In the genomic region with DNA sequence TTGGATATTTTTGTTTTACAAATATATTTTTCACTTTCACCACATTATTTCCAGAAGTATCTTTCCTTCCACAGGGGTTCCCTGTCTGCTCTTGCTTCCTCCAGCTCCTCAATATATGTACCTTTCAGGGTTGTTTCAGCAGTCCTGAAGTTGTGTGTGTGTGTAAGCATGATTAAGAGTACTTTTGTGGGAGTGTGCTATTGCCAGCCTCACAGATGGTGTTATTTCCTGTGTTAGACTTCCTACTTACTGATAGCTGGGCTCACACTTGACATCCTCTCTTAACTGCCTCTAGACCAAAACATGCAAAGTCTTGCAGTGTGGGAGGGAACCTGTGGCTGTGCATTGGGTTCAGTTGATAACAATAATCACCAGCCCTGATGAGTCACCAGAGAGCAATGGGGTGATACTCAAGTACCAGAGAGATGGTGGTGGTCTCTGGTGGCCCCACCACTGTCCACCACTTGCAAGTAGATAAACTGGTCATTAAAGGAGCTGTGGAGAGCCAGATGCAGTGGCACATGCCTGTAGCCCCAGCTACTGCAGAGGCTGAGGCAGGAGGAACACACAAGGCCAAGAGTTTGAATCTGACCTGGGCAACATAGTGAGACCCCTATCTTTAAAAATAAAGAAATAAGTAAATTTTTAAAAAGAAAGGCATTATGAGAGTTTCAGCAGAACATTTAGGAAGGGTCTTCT, we compare ENCODE assay signal across 8 cellular contexts.
DNase-seq lines count a peak whose midpoint lies in the region; ATAC-seq and TF ChIP-seq lines count a peak whose summit lies in the region.

No MANE protein-coding gene starts in this region.

- H3K27ac ChIP-seq in CD4-positive, CD25-positive, alpha-beta regulatory T cell (ENCODE audit: insufficient read depth, low read length, poor library complexity, severe bottlenecking) = peak overlapping the region; percentile 83

- no TSS peak for BruUV-seq in Caco-2 (replicated peaks; lab: Mats Ljungman, UMichigan)

- CTCF ChIA-PET in Caco-2 (lab: Charles Lee) = no interaction called here

- H3K4me3 ChIP-seq in CD4-positive, CD25-positive, alpha-beta regulatory T cell (ENCODE audit: low read depth, low read length) = peak overlapping the region; percentile 73
- no peak overlapping the region for H3K4me3 ChIP-seq in epithelial cell of esophagus (ENCODE audit: low read length)
- H3K4me3 ChIP-seq in Caco-2 (ENCODE audit: low read depth, low read length) = no peak overlapping the region

- intact Hi-C loops in Caco-2 (cut with micrococcal nuclease; ENCODE audit: unreplicated experiment) (no loop called here), posterior cingulate gyrus (cut with DNase I) (no loop called here)

- peak; percentile 99 for ATAC-seq in CD4-positive, CD25-positive, alpha-beta regulatory T cell (ENCODE audit: low read depth in 2 of 2)
- ATAC-seq in GM19372 (IDR thresholded peaks at IDR 0.05; ENCODE audit: low read depth, unreplicated experiment) (peak; percentile 91), HG03378 (IDR thresholded peaks at IDR 0.05; ENCODE audit: unreplicated experiment) (peak; percentile 95)
- peak; percentile 89 for ATAC-seq in stimulated activated naive CD8-positive, alpha-beta T cell treated with anti-CD3 and anti-CD28 coated beads, Interleukin-15, amount 100 ng/mL, for 72 hours

- TF ChIP-seq CTCF in epithelial cell of esophagus (IDR thresholded peaks at IDR 0.05; ENCODE audit: insufficient read depth, low read depth, low read length, missing control alignments) (no peak), Caco-2 (IDR thresholded peaks at IDR 0.05; ENCODE audit: insufficient read depth in 1 of 2, low read depth in 1 of 2, low read length in 1 of 2, severe bottlenecking in 1 of 2, unreplicated experiment in 1 of 2) (no peak)

- no peaks in the 10 kb centered on the region for H3K27me3 ChIP-seq in CD4-positive, CD25-positive, alpha-beta regulatory T cell (ENCODE audit: control insufficient read depth, insufficient read depth, low read length)
- no peaks in the 10 kb centered on the region for H3K27me3 ChIP-seq in Caco-2 (replicated peaks; ENCODE audit: control insufficient read depth, insufficient read depth, low read length)

- peak; percentile 12 to 95 (median 67) for DNase-seq in CD4-positive, CD25-positive, alpha-beta regulatory T cell
- DNase-seq in T-helper 9 cell (peak; percentile 12), epithelial cell of esophagus (ENCODE audit: low read depth) (peak; percentile 34), Caco-2 (no peak), posterior cingulate gyrus (no peak)
- peak; percentile 58 to 75 for DNase-seq in stimulated activated naive CD8-positive, alpha-beta T cell treated with anti-CD3 and anti-CD28 coated beads, Interleukin-15, amount 100 ng/mL, for 72 hours

- no peaks in the 10 kb centered on the region for H3K36me3 ChIP-seq in CD4-positive, CD25-positive, alpha-beta regulatory T cell (ENCODE audit: control insufficient read depth, insufficient read depth, low read length)
- no peaks in the 10 kb centered on the region for H3K36me3 ChIP-seq in Caco-2 (ENCODE audit: control insufficient read depth, insufficient read depth, low read length)

- H3K9me3 ChIP-seq in CD4-positive, CD25-positive, alpha-beta regulatory T cell (ENCODE audit: control insufficient read depth in 2 of 2, low read length in 2 of 2) = no peaks in the 10 kb centered on the region
- no peaks in the 10 kb centered on the region for H3K9me3 ChIP-seq in Caco-2

- peaks cover 48% of the 10 kb centered on the region for H3K4me1 ChIP-seq in CD4-positive, CD25-positive, alpha-beta regulatory T cell (ENCODE audit: control insufficient read depth, insufficient read depth, low read length, poor library complexity, severe bottlenecking)
- H3K4me1 ChIP-seq in Caco-2 = peaks cover 20% of the 10 kb centered on the region

- no peaks in the 10 kb centered on the region for H3K36me3 Mint-ChIP-seq in CD4-positive, CD25-positive, alpha-beta regulatory T cell
- no peaks in the 10 kb centered on the region for H3K36me3 Mint-ChIP-seq in Caco-2 (ENCODE audit: insufficient read depth, unreplicated experiment)

- peaks cover 0 to 1% (median 0%) of the 10 kb centered on the region in 7 donors for H3K9me3 Mint-ChIP-seq in CD4-positive, CD25-positive, alpha-beta regulatory T cell
- no peaks in the 10 kb centered on the region for H3K9me3 Mint-ChIP-seq in stimulated activated naive CD8-positive, alpha-beta T cell treated with anti-CD3 and anti-CD28 coated beads, Interleukin-15, amount 100 ng/mL, for 72 hours
- no peaks in the 10 kb centered on the region for H3K9me3 Mint-ChIP-seq in Caco-2 (ENCODE audit: unreplicated experiment)

- H3K4me1 Mint-ChIP-seq in CD4-positive, CD25-positive, alpha-beta regulatory T cell = peaks cover 25 to 53% (median 37%) of the 10 kb centered on the region in 4 donors
- peaks cover 58% of the 10 kb centered on the region for H3K4me1 Mint-ChIP-seq in stimulated activated naive CD8-positive, alpha-beta T cell treated with anti-CD3 and anti-CD28 coated beads, Interleukin-15, amount 100 ng/mL, for 72 hours
- peaks cover 8% of the 10 kb centered on the region for H3K4me1 Mint-ChIP-seq in Caco-2 (ENCODE audit: low read depth, unreplicated experiment)

- POLR2A ChIA-PET in Caco-2 (lab: Charles Lee) = no interaction called here

- no peaks in the 10 kb centered on the region for H3K27me3 Mint-ChIP-seq in CD4-positive, CD25-positive, alpha-beta regulatory T cell
- no peaks in the 10 kb centered on the region for H3K27me3 Mint-ChIP-seq in stimulated activated naive CD8-positive, alpha-beta T cell treated with anti-CD3 and anti-CD28 coated beads, Interleukin-15, amount 100 ng/mL, for 72 hours
- no peaks in the 10 kb centered on the region for H3K27me3 Mint-ChIP-seq in Caco-2 (ENCODE audit: insufficient read depth, unreplicated experiment)

- peak overlapping the region; percentile 8 to 79 (median 56) for H3K4me3 Mint-ChIP-seq in CD4-positive, CD25-positive, alpha-beta regulatory T cell
- peak overlapping the region; percentile 57 to 70 for H3K4me3 Mint-ChIP-seq in stimulated activated naive CD8-positive, alpha-beta T cell treated with anti-CD3 and anti-CD28 coated beads, Interleukin-15, amount 100 ng/mL, for 72 hours
- no peak overlapping the region for H3K4me3 Mint-ChIP-seq in Caco-2 (ENCODE audit: unreplicated experiment)

- H3K27ac Mint-ChIP-seq in CD4-positive, CD25-positive, alpha-beta regulatory T cell = peak overlapping the region; percentile 66 to 99 (median 92)
- peak overlapping the region; percentile 71 to 91 for H3K27ac Mint-ChIP-seq in stimulated activated naive CD8-positive, alpha-beta T cell treated with anti-CD3 and anti-CD28 coated beads, Interleukin-15, amount 100 ng/mL, for 72 hours
- no peak overlapping the region for H3K27ac Mint-ChIP-seq in Caco-2 (ENCODE audit: unreplicated experiment)

Comparison
In these comparisons a context has a peak if more than half of its experiments do, and no peak if none do; other contexts are left out.
1. DNase-seq: peak in CD4-positive, CD25-positive, alpha-beta regulatory T cell (3 of 3), T-helper 9 cell (single experiment), epithelial cell of esophagus (single experiment) and stimulated activated naive CD8-positive, alpha-beta T cell treated with anti-CD3 and anti-CD28 coated beads, Interleukin-15, amount 100 ng/mL, for 72 hours (2 of 2); none in Caco-2 (0 of 2) and posterior cingulate gyrus (0 of 10).
2. Peak in every context shown above with its lines, with median percentiles within 50 percentile points of each other: ATAC-seq.